In genomic region chr2:96137611-96138129, GRCh38 we compare ENCODE assay signal across 20 cellular contexts. TPM values are rescaled to one million over a fixed set of nuclear protein-coding genes. Genes with fewer than 3 reads are reported as not detected.
"Had no signal": no experiment of that assay in that cellular context is flagged by ENCODE, and none has a peak within 500 bp of the region (broad histone marks: within the 10 kb centered on the region; RNA-seq: fewer than 3 reads in every experiment).

No MANE protein-coding gene starts in this region.

- H3K4me3 ChIP-seq: adrenal gland, gastrocnemius medialis, heart right ventricle, lower lobe of right lung, right lobe of liver, suprapubic skin had no signal

- ATAC-seq: activated CD4-positive, alpha-beta T cell treated with anti-CD3 and anti-CD28 coated beads for 36 hours; gastrocnemius medialis; right lobe of liver had no signal

- H3K9me3 ChIP-seq: adrenal gland, gastrocnemius medialis, heart right ventricle, lower lobe of right lung, right lobe of liver, suprapubic skin had no signal

- H3K27ac ChIP-seq: adrenal gland, gastrocnemius medialis, heart right ventricle, lower lobe of right lung, right lobe of liver, suprapubic skin, VCaP had no signal

- H3K27me3 ChIP-seq: adrenal gland, gastrocnemius medialis, right lobe of liver, suprapubic skin had no signal

- DNase-seq: activated CD4-positive, alpha-beta memory T cell treated with anti-CD3 and anti-CD28 coated beads, Interleukin-2, amount 10 ng/mL, durations not matched to agents 7 days and 5 days; activated CD4-positive, alpha-beta T cell treated with anti-CD3 and anti-CD28 coated beads for 36 hours; activated naive CD4-positive, alpha-beta T cell treated with anti-CD3 and anti-CD28 coated beads for 36 hours; adrenal gland; cortex of kidney; effector CD8-positive, alpha-beta T cell; gastrocnemius medialis; naive B cell; right lobe of liver; stimulated activated CD4-positive, alpha-beta T cell treated with anti-CD3 and anti-CD28 coated beads, Interleukin-1b, Interleukin-23, amount 100 ng/mL, for 48 hours; stimulated activated naive CD4-positive, alpha-beta T cell; T1000 had no signal

- H3K36me3 ChIP-seq: adrenal gland, gastrocnemius medialis, heart right ventricle, lower lobe of right lung, right lobe of liver, suprapubic skin had no signal

- H3K27ac Mint-ChIP-seq: activated CD4-positive, alpha-beta memory T cell treated with anti-CD3 and anti-CD28 coated beads, Interleukin-2, amount 10 ng/mL, durations not matched to agents 7 days and 5 days; activated CD4-positive, alpha-beta T cell treated with anti-CD3 and anti-CD28 coated beads for 36 hours; mesothelial cell of epicardium had no signal

- H3K36me3 Mint-ChIP-seq: mesothelial cell of epicardium, naive B cell had no signal

- H3K27me3 Mint-ChIP-seq: activated CD4-positive, alpha-beta memory T cell treated with anti-CD3 and anti-CD28 coated beads, Interleukin-2, amount 10 ng/mL, durations not matched to agents 7 days and 5 days; activated CD4-positive, alpha-beta T cell treated with anti-CD3 and anti-CD28 coated beads for 36 hours; naive B cell had no signal

- H3K4me3 Mint-ChIP-seq: activated CD4-positive, alpha-beta memory T cell treated with anti-CD3 and anti-CD28 coated beads, Interleukin-2, amount 10 ng/mL, durations not matched to agents 7 days and 5 days; activated CD4-positive, alpha-beta T cell treated with anti-CD3 and anti-CD28 coated beads for 36 hours; activated naive CD4-positive, alpha-beta T cell treated with anti-CD3 and anti-CD28 coated beads for 36 hours; mesothelial cell of epicardium had no signal

- H3K9me3 Mint-ChIP-seq: activated CD4-positive, alpha-beta memory T cell treated with anti-CD3 and anti-CD28 coated beads, Interleukin-2, amount 10 ng/mL, durations not matched to agents 7 days and 5 days; activated naive CD4-positive, alpha-beta T cell treated with anti-CD3 and anti-CD28 coated beads for 36 hours; mesothelial cell of epicardium; naive B cell had no signal

- H3K4me1 ChIP-seq: adrenal gland, gastrocnemius medialis, lower lobe of right lung, right lobe of liver had no signal

RNA-seq across cellular contexts. Expression of gene ASTL, which starts 0.6 kb away (rescaled TPM):
- total RNA-seq: adrenal gland, gastrocnemius medialis, heart right ventricle, kidney epithelial cell, lower lobe of right lung, posterior vena cava, right lobe of liver, ureter had no signal
- polyA plus RNA-seq: adrenal gland had no signal
